ENCODE assay signal across 1 cellular context in genomic region chr20:44720617-44720993, GRCh38.
TF ChIP-seq lines count a peak whose summit lies in the region.

No MANE protein-coding gene starts in this region.

TF ChIP-seq in WTC11, 78 proteins besides CTCF, POLR2A, EP300 and RAD21 (continued from another document):
- TF ChIP-seq ZNF425 (CRISPR knock-in tag; conservative IDR thresholded peaks at IDR 0.05) (no peak), CREB1 (CRISPR knock-in tag; IDR thresholded peaks at IDR 0.05) (no peak)
